Comparison of ENCODE assay signal across 1 cellular context in the genomic region with DNA sequence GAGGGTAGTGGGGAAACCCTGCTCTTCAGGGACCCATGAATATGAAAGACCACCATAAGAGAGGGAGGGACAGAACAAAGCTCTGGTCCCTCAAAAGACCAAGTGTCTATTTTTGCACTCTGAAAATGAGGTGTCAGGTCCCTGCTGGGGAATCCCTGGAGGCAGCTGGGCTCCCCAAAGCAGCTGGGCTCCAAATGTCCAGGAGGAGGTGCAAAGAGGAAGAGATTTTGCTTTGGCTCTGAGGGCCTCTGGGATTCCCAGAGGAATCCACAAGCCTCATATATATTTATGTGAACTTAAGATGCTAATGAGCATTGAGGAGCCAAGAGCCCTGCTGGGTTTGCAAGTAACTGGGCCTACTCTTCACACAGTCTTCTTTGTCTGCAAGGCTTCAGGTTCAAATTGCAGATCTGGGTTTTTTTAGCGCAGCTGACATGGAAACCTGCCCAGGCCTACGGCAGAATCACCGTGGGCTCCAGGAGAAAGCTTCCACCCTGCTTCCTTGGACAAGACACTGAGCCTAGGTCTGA.
TF ChIP-seq lines count a peak whose summit lies in the region.

No MANE protein-coding gene starts in this region.

TF ChIP-seq in WTC11, 78 proteins besides CTCF, POLR2A, EP300 and RAD21:
- TF ChIP-seq ATF3 (CRISPR knock-in tag; conservative IDR thresholded peaks at IDR 0.05), result no peak
